12 cellular contexts compared by ENCODE assay signal in the genomic region with DNA sequence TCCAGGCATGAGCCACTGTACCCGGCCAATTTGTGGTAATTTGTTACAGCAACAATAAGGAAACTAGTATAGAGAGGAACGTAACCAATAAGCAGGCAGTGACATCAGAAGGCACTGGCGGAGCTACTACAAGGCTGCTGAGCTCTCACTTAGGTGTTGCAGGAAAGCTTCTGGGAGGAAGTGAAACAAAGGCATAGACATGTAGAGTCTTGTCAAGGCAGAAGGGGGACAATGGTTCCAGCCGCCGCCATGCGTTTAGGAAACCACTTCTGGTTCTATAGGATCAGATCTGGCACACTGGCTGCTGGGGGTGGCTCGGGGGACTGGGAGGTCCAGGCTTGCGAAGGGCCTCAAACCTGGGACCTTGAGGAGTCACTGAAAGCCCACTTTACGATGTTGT. TPM values are rescaled to one million over a fixed set of nuclear protein-coding genes. Genes with fewer than 3 reads are reported as not detected.
A peak's percentile ranks its signal among the peaks of the same experiment; 100 is the strongest.
DNase-seq lines count a peak whose midpoint lies in the region; ATAC-seq, FAIRE-seq and TF ChIP-seq lines count a peak whose summit lies in the region.
"Had no signal": no experiment of that assay in that cellular context is flagged by ENCODE, and none has a peak within 500 bp of the region (broad histone marks: within the 10 kb centered on the region; RNA-seq: fewer than 3 reads in every experiment).

No MANE protein-coding gene starts in this region.

- peak; percentile 42; the same call in 1 of the 2 replicates for TF ChIP-seq POLR2A in GM12892 (IDR thresholded peaks at IDR 0.05; ENCODE audit: low read depth, low read length)

- FAIRE-seq in GM12892 (lab: Jason Lieb, UNC), result peak; percentile 51

- no peaks in the 10 kb centered on the region for H3K36me3 Mint-ChIP-seq in Calu3 (ENCODE audit: insufficient read depth, unreplicated experiment)
- H3K36me3 Mint-ChIP-seq: CD4-positive, CD25-positive, alpha-beta regulatory T cell had no signal

- H3K9me3 Mint-ChIP-seq in Calu3 (ENCODE audit: low read depth, unreplicated experiment), result no peaks in the 10 kb centered on the region
- H3K9me3 Mint-ChIP-seq: CD4-positive, CD25-positive, alpha-beta regulatory T cell; neural crest cell; T-helper 1 cell treated with Interleukin-12 subunit alpha and Interleukin-12 subunit beta and Interleukin-4 antibody, amounts not matched to agents 30 μg/mL and 1 μg/mL, for 36 hours had no signal

- no peak overlapping the region for H3K4me3 ChIP-seq in RWPE2 (ENCODE audit: severe bottlenecking)
- H3K4me3 ChIP-seq in H7 (ENCODE audit: insufficient read depth, low read depth, low read length), result no peak overlapping the region
- no peak overlapping the region for H3K4me3 ChIP-seq in dorsolateral prefrontal cortex
- no peak overlapping the region for H3K4me3 ChIP-seq in WERI-Rb-1 (ENCODE audit: low read depth, low read length)

- H3K27me3 Mint-ChIP-seq in Calu3 (ENCODE audit: unreplicated experiment), result no peaks in the 10 kb centered on the region

- no peaks in the 10 kb centered on the region for H3K9me3 ChIP-seq in RWPE2 (ENCODE audit: severe bottlenecking)
- peaks cover 7% of the 10 kb centered on the region for H3K9me3 ChIP-seq in WERI-Rb-1 (ENCODE audit: severe bottlenecking)

- BruUV-seq in Calu3 (replicated peaks; lab: Mats Ljungman, UMichigan), result no TSS peak

- ATAC-seq in GM21360 (IDR thresholded peaks at IDR 0.05; ENCODE audit: unreplicated experiment) (peak; percentile 94), HG03159 (IDR thresholded peaks at IDR 0.05; ENCODE audit: unreplicated experiment) (peak; percentile 91), RWPE2 (ENCODE audit: low read depth) (peak; percentile 59; the same call in 2 of the 3 replicates)

- H3K36me3 ChIP-seq in RWPE2 (ENCODE audit: low read depth), result no peaks in the 10 kb centered on the region
- H3K36me3 ChIP-seq in H7 (replicated peaks; ENCODE audit: control insufficient read depth, insufficient read depth, low read length), result no peaks in the 10 kb centered on the region
- H3K36me3 ChIP-seq in WERI-Rb-1, result no peaks in the 10 kb centered on the region

- intact Hi-C loops in Calu3 (cut with micrococcal nuclease; ENCODE audit: unreplicated experiment) (no loop called here), dorsolateral prefrontal cortex (cut with DNase I) (no loop called here)

- H3K4me1 Mint-ChIP-seq in Calu3 (ENCODE audit: low read depth, unreplicated experiment), result no peaks in the 10 kb centered on the region

- no peak overlapping the region for H3K27ac ChIP-seq in RWPE2 (ENCODE audit: poor library complexity, severe bottlenecking)
- no peak overlapping the region for H3K27ac ChIP-seq in dorsolateral prefrontal cortex
- no peak overlapping the region for H3K27ac ChIP-seq in WERI-Rb-1

- DNase-seq in GM12892 (ENCODE audit: insufficient read length), result peak; percentile 66
- DNase-seq in RWPE2 (ENCODE audit: low spot score), result no peak
- DNase-seq in H7, result no peak
- DNase-seq in Calu3, result no peak
- no peak for DNase-seq in dorsolateral prefrontal cortex
- DNase-seq in WERI-Rb-1, result no peak
- DNase-seq: CD4-positive, CD25-positive, alpha-beta regulatory T cell; IMR-90 had no signal

- TF ChIP-seq CTCF in RWPE2 (IDR thresholded peaks at IDR 0.05; ENCODE audit: poor library complexity, severe bottlenecking), result no peak
- TF ChIP-seq CTCF in Calu3 (IDR thresholded peaks at IDR 0.05; ENCODE audit: unreplicated experiment), result no peak
- TF ChIP-seq CTCF in dorsolateral prefrontal cortex (IDR thresholded peaks at IDR 0.05 in 54 of 56, conservative IDR thresholded peaks at IDR 0.05 in 2 of 56; ENCODE audit: low read depth in 1 of 56, partially characterized antibody in 56 of 56), result no peak
- TF ChIP-seq CTCF in WERI-Rb-1 (IDR thresholded peaks at IDR 0.05; ENCODE audit: low read depth, low read length), result no peak

- peaks cover 7% of the 10 kb centered on the region for H3K4me1 ChIP-seq in RWPE2 (ENCODE audit: insufficient read depth, poor library complexity, severe bottlenecking)

- H3K27ac Mint-ChIP-seq in Calu3 (ENCODE audit: unreplicated experiment), result no peak overlapping the region
- H3K27ac Mint-ChIP-seq: CD4-positive, CD25-positive, alpha-beta regulatory T cell; T-helper 1 cell treated with Interleukin-12 subunit alpha and Interleukin-12 subunit beta and Interleukin-4 antibody, amounts not matched to agents 30 μg/mL and 1 μg/mL, for 36 hours had no signal

- no peaks in the 10 kb centered on the region for H3K27me3 ChIP-seq in RWPE2 (ENCODE audit: insufficient read depth, poor library complexity, severe bottlenecking)
- H3K27me3 ChIP-seq in H7 (ENCODE audit: control insufficient read depth, insufficient read depth, low read length), result no peaks in the 10 kb centered on the region
- H3K27me3 ChIP-seq in dorsolateral prefrontal cortex, result no peaks in the 10 kb centered on the region
- H3K27me3 ChIP-seq in WERI-Rb-1 (ENCODE audit: insufficient read depth, low read depth, severe bottlenecking), result no peaks in the 10 kb centered on the region

- CTCF ChIA-PET in Calu3 (lab: Charles Lee), result no interaction called here

- H3K4me3 Mint-ChIP-seq in Calu3 (ENCODE audit: low read depth, unreplicated experiment), result no peak overlapping the region
- H3K4me3 Mint-ChIP-seq: CD4-positive, CD25-positive, alpha-beta regulatory T cell; neural crest cell; T-helper 1 cell treated with Interleukin-12 subunit alpha and Interleukin-12 subunit beta and Interleukin-4 antibody, amounts not matched to agents 30 μg/mL and 1 μg/mL, for 36 hours had no signal

RNA-seq across cellular contexts. Expression of a gene that starts 9.4 kb away (rescaled TPM):
- polyA plus RNA-seq in GM12892 (2012; ENCODE audit: missing spikeins), result not detected
- total RNA-seq in H7 (2014; rRNA removed; shearing (Covaris generic)), result not detected in 2 replicates
- total RNA-seq in Calu3 (2022) (not detected in 2 replicates), dorsolateral prefrontal cortex (1 to 10 TPM in 2 of 120 experiments, under 1 TPM in 7, not detected in 111; 0.46 to 1.6 (median 0.68) TPM)
- total RNA-seq: CD4-positive, CD25-positive, alpha-beta regulatory T cell; IMR-90; neural crest cell had no signal
- polyA plus RNA-seq: CD4-positive, CD25-positive, alpha-beta regulatory T cell; IMR-90 had no signal

RNA-seq across cellular contexts. Expression of a gene that starts 40.7 kb away (rescaled TPM):
- polyA plus RNA-seq in GM12892 (2012; ENCODE audit: missing spikeins), result 1.9 TPM
- total RNA-seq in H7 (2014; rRNA removed; shearing (Covaris generic)), result 30.7 and 32.7 TPM in 2 replicates
- total RNA-seq in Calu3 (2022) (50.2 and 60.1 TPM in 2 replicates), dorsolateral prefrontal cortex (100 to 1,000 TPM in 13 of 120 experiments, 10 to 100 TPM in 107; 47.4 to 222 (median 76.7) TPM)
